In genomic region chr15:85457392-85457968, GRCh38 we compare ENCODE assay signal across 10 cellular contexts.
DNase-seq lines count a peak whose midpoint lies in the region; ATAC-seq and TF ChIP-seq lines count a peak whose summit lies in the region.
"Had no signal": no experiment of that assay in that cellular context is flagged by ENCODE, and none has a peak within 500 bp of the region (broad histone marks: within the 10 kb centered on the region; RNA-seq: fewer than 3 reads in every experiment).

No MANE protein-coding gene starts in this region.

- WGBS in heart right ventricle, 2 donors = 67 to 70% methylated on average over 8 of the region's 8 CpGs

- no peak for DNase-seq in heart right ventricle
- no peak for DNase-seq in activated T-cell treated with anti-CD3 and anti-CD28 coated beads, Interleukin-2, amount 50 U/mL, for 72 hours
- DNase-seq in activated T-cell treated with anti-CD3 and anti-CD28 coated beads, Interleukin-2, amount 50 U/mL, for 48 hours = no peak
- DNase-seq in activated CD4-positive, alpha-beta T cell treated with anti-CD3 and anti-CD28 coated beads for 4 hours = no peak
- DNase-seq in effector CD8-positive, alpha-beta T cell (lab: John Stamatoyannopoulos, UW) = no peak
- DNase-seq: NCI-H446 treated with DMSO at 0.1 percent for 48 hours had no signal

- H3K36me3 Mint-ChIP-seq in activated T-cell treated with anti-CD3 and anti-CD28 coated beads, Interleukin-2, amount 50 U/mL, for 72 hours (ENCODE audit: insufficient read depth in 2 of 2) = no peaks in the 10 kb centered on the region

- H3K27ac ChIP-seq in heart right ventricle = peak overlapping the region in 5 of 10 donors; percentile 4 to 57 (median 23)

- H3K9me3 Mint-ChIP-seq in activated T-cell treated with anti-CD3 and anti-CD28 coated beads, Interleukin-2, amount 50 U/mL, for 72 hours = no peaks in the 10 kb centered on the region

- H3K27me3 ChIP-seq in heart right ventricle = no peaks in the 10 kb centered on the region

- peaks cover 5 to 97% (median 53%) of the 10 kb centered on the region in 9 donors for H3K4me1 ChIP-seq in heart right ventricle

- H3K27me3 Mint-ChIP-seq in activated T-cell treated with anti-CD3 and anti-CD28 coated beads, Interleukin-2, amount 50 U/mL, for 72 hours (ENCODE audit: low read depth) = no peaks in the 10 kb centered on the region

- intact Hi-C loops in heart right ventricle (cut with DNase I) = no loop called here

- H3K9me3 ChIP-seq in heart right ventricle = no peaks in the 10 kb centered on the region

- H3K36me3 ChIP-seq in heart right ventricle = no peaks in the 10 kb centered on the region

- no peak for TF ChIP-seq CTCF in heart right ventricle (IDR thresholded peaks at IDR 0.05)

- no peak overlapping the region for H3K4me3 ChIP-seq in heart right ventricle

- no peak overlapping the region for H3K4me3 Mint-ChIP-seq in activated T-cell treated with anti-CD3 and anti-CD28 coated beads, Interleukin-2, amount 50 U/mL, for 72 hours

- peaks cover 54% of the 10 kb centered on the region for H3K4me1 Mint-ChIP-seq in activated T-cell treated with anti-CD3 and anti-CD28 coated beads, Interleukin-2, amount 50 U/mL, for 72 hours (ENCODE audit: low read depth)

- ATAC-seq in GM18511 (IDR thresholded peaks at IDR 0.05; ENCODE audit: unreplicated experiment) (peak; percentile 71), GM21528 (IDR thresholded peaks at IDR 0.05; ENCODE audit: low FRiP score, unreplicated experiment) (peak; percentile 79), HG03469 (IDR thresholded peaks at IDR 0.05; ENCODE audit: unreplicated experiment) (peak; percentile 69), heart right ventricle (peak in 5 of 8 donors; percentile 18 to 77 (median 61))
- ATAC-seq in activated T-cell treated with anti-CD3 and anti-CD28 coated beads, Interleukin-2, amount 50 U/mL, for 72 hours (replicated peaks in 1 of 2) = no peak
- ATAC-seq: sciatic nerve had no signal

- no peak overlapping the region for H3K27ac Mint-ChIP-seq in activated T-cell treated with anti-CD3 and anti-CD28 coated beads, Interleukin-2, amount 50 U/mL, for 72 hours

Comparison
In these comparisons a context has a peak if more than half of its experiments do, and no peak if none do; other contexts are left out.
1. ATAC-seq: peak in GM18511 (single experiment), GM21528 (single experiment), HG03469 (single experiment) and heart right ventricle (5 of 8); none in activated T-cell treated with anti-CD3 and anti-CD28 coated beads, Interleukin-2, amount 50 U/mL, for 72 hours (0 of 2).